11 cellular contexts compared by ENCODE assay signal in genomic region chr15:38085931-38086562, GRCh38.
A peak's percentile ranks its signal among the peaks of the same experiment; 100 is the strongest.
DNase-seq lines count a peak whose midpoint lies in the region; ATAC-seq and TF ChIP-seq lines count a peak whose summit lies in the region.
"Had no signal": no experiment of that assay in that cellular context is flagged by ENCODE, and none has a peak within 500 bp of the region (broad histone marks: within the 10 kb centered on the region; RNA-seq: fewer than 3 reads in every experiment).

No MANE protein-coding gene starts in this region.

- CTCF ChIA-PET in AG04449 (lab: Yijun Ruan, JAX): interaction anchor here (1.2 kb wide), 1 partner anchor 90 kb away, joined by 3 read pairs; no protein-coding TSS in a partner anchor

- TF ChIP-seq CTCF in AG04449 (IDR thresholded peaks at IDR 0.05; ENCODE audit: insufficient read depth, low read length, missing control alignments): no peak
- no peak for TF ChIP-seq CTCF in fibroblast of mammary gland (conservative IDR thresholded peaks at IDR 0.05; ENCODE audit: control insufficient read depth, insufficient read depth, low read depth, low read length)
- TF ChIP-seq CTCF in progenitor cell of endocrine pancreas (IDR thresholded peaks at IDR 0.05; ENCODE audit: unreplicated experiment): no peak
- no peak for TF ChIP-seq CTCF in ovary (IDR thresholded peaks at IDR 0.05)

- H3K36me3 Mint-ChIP-seq in progenitor cell of endocrine pancreas (ENCODE audit: insufficient read depth): no peaks in the 10 kb centered on the region
- H3K36me3 Mint-ChIP-seq: activated CD4-positive, alpha-beta memory T cell treated with anti-CD3 and anti-CD28 coated beads for 36 hours had no signal

- TF ChIP-seq EP300 in ovary (IDR thresholded peaks at IDR 0.05): no peak

- no peak overlapping the region for H3K27ac Mint-ChIP-seq in progenitor cell of endocrine pancreas
- H3K27ac Mint-ChIP-seq: activated CD4-positive, alpha-beta memory T cell treated with anti-CD3 and anti-CD28 coated beads for 36 hours; CD4-positive, alpha-beta T cell had no signal

- peaks cover 20% of the 10 kb centered on the region for H3K4me1 Mint-ChIP-seq in progenitor cell of endocrine pancreas (ENCODE audit: low read depth)

- peaks cover 2% of the 10 kb centered on the region for H3K4me1 ChIP-seq in ovary (ENCODE audit: insufficient read depth)
- H3K4me1 ChIP-seq: HAP-1 had no signal

- H3K4me3 ChIP-seq in AG04449 (ENCODE audit: low read depth, low read length): no peak overlapping the region
- H3K4me3 ChIP-seq in fibroblast of mammary gland (ENCODE audit: control insufficient read depth, low read depth, low read length): no peak overlapping the region
- H3K4me3 ChIP-seq in ovary: no peak overlapping the region
- H3K4me3 ChIP-seq: HAP-1 had no signal

- H3K4me3 Mint-ChIP-seq in progenitor cell of endocrine pancreas (ENCODE audit: low read depth): no peak overlapping the region
- H3K4me3 Mint-ChIP-seq: activated CD4-positive, alpha-beta memory T cell treated with anti-CD3 and anti-CD28 coated beads for 36 hours; CD4-positive, alpha-beta T cell had no signal

- POLR2A ChIA-PET in AG04449 (lab: Yijun Ruan, JAX): interaction anchor here (0.9 kb wide), 1 partner anchor 17 kb away, joined by 3 read pairs; no protein-coding TSS in a partner anchor

- 20 to 32% (median 22%) methylated on average over 1 of the region's 1 CpG for WGBS in ovary, 3 donors

- H3K9me3 ChIP-seq in ovary: no peaks in the 10 kb centered on the region
- H3K9me3 ChIP-seq: HAP-1 had no signal

- peak; percentile 51 for ATAC-seq in GM18909 (IDR thresholded peaks at IDR 0.05; ENCODE audit: poor library complexity, unreplicated experiment)
- peak; percentile 36 for ATAC-seq in HG03460 (IDR thresholded peaks at IDR 0.05; ENCODE audit: unreplicated experiment)
- no peak for ATAC-seq in HG03039 (IDR thresholded peaks at IDR 0.05; ENCODE audit: unreplicated experiment)

- no peak for TF ChIP-seq POLR2A in ovary (IDR thresholded peaks at IDR 0.05)

- intact Hi-C loops in ovary (cut with DNase I): no loop called here

- H3K27ac ChIP-seq in ovary: no peak overlapping the region

- H3K27me3 Mint-ChIP-seq in progenitor cell of endocrine pancreas: peaks cover 4% of the 10 kb centered on the region

- no peaks in the 10 kb centered on the region for H3K27me3 ChIP-seq in ovary

- H3K9me3 Mint-ChIP-seq in progenitor cell of endocrine pancreas (ENCODE audit: low read depth): no peaks in the 10 kb centered on the region
- H3K9me3 Mint-ChIP-seq: activated CD4-positive, alpha-beta memory T cell treated with anti-CD3 and anti-CD28 coated beads for 36 hours; CD4-positive, alpha-beta T cell had no signal

- no peaks in the 10 kb centered on the region for H3K36me3 ChIP-seq in ovary
- H3K36me3 ChIP-seq: HAP-1 had no signal

- DNase-seq in AG04449 (ENCODE audit: low read depth, low spot score) (peak; percentile 63), fibroblast of mammary gland (ENCODE audit: low read depth) (peak; percentile 21), progenitor cell of endocrine pancreas (ENCODE audit: low spot score, unreplicated experiment) (no peak), ovary (no peak), NCI-H2107 treated with DMSO at 0.1 percent for 48 hours (lab: John Stamatoyannopoulos, UW; ENCODE audit: unreplicated experiment) (no peak)
- DNase-seq: activated CD4-positive, alpha-beta memory T cell treated with anti-CD3 and anti-CD28 coated beads for 36 hours; CD4-positive, alpha-beta T cell had no signal

Comparison
In these comparisons a context has a peak if more than half of its experiments do, and no peak if none do; other contexts are left out.
1. DNase-seq: peak in AG04449 (single experiment) and fibroblast of mammary gland (single experiment); none in progenitor cell of endocrine pancreas (single experiment), ovary (0 of 5) and NCI-H2107 treated with DMSO at 0.1 percent for 48 hours (single experiment).